ENCODE assay signal across 9 cellular contexts in genomic region chr17:74862108-74862901, GRCh38. TPM values are rescaled to one million over a fixed set of nuclear protein-coding genes. Genes with fewer than 3 reads are reported as not detected.
DNase-seq lines count a peak whose midpoint lies in the region; ATAC-seq and TF ChIP-seq lines count a peak whose summit lies in the region.
"Had no signal": no experiment of that assay in that cellular context is flagged by ENCODE, and none has a peak within 500 bp of the region (broad histone marks: within the 10 kb centered on the region; RNA-seq: fewer than 3 reads in every experiment).

No MANE protein-coding gene starts in this region.

- H3K27ac ChIP-seq in thyroid gland, result peak overlapping the region in 1 of 3 donors; percentile 37

- peaks cover 21 to 40% of the 10 kb centered on the region in 2 donors for H3K4me1 ChIP-seq in thyroid gland

- peaks cover 19% of the 10 kb centered on the region for H3K4me1 Mint-ChIP-seq in osteocyte (ENCODE audit: unreplicated experiment)

- H3K27ac Mint-ChIP-seq in osteocyte (ENCODE audit: unreplicated experiment), result no peak overlapping the region

- TF ChIP-seq POLR2A in thyroid gland (IDR thresholded peaks at IDR 0.05), result peak in 1 of 2 donors; percentile 29

- no peaks in the 10 kb centered on the region for H3K36me3 ChIP-seq in thyroid gland

- intact Hi-C loops in thyroid gland (cut with DNase I), result loop anchor here (2.0 kb wide), 1 partner anchor 118 kb away; no protein-coding TSS in a partner anchor

- H3K9me3 Mint-ChIP-seq in osteocyte (ENCODE audit: unreplicated experiment), result no peaks in the 10 kb centered on the region

- peak; percentile 28 for DNase-seq in SIG-M5 treated with dmso at 0.1 percent for 504 hours (lab: John Stamatoyannopoulos, UW; ENCODE audit: unreplicated experiment)
- no peak for DNase-seq in SIG-M5 (lab: John Stamatoyannopoulos, UW)
- peak; percentile 20 for DNase-seq in NOMO-1 treated with dmso at 0.1 percent for 144 hours (lab: John Stamatoyannopoulos, UW; ENCODE audit: unreplicated experiment)
- peak; percentile 82 to 83 for DNase-seq in activated T-cell treated with anti-CD3 and anti-CD28 coated beads, Interleukin-2, amount 50 U/mL, for 48 hours
- DNase-seq in fibroblast of pulmonary artery (ENCODE audit: low read depth), result peak; percentile 45
- DNase-seq in osteocyte (ENCODE audit: extremely low spot score, unreplicated experiment), result no peak
- peak; percentile 77 to 88 for DNase-seq in thyroid gland

- H3K27me3 ChIP-seq in thyroid gland, result peaks cover 3% of the 10 kb centered on the region

- no peaks in the 10 kb centered on the region for H3K9me3 ChIP-seq in thyroid gland

- peak overlapping the region; percentile 22 for H3K4me3 Mint-ChIP-seq in osteocyte (ENCODE audit: unreplicated experiment)

- peaks cover 4% of the 10 kb centered on the region for H3K36me3 Mint-ChIP-seq in osteocyte (ENCODE audit: unreplicated experiment)

- 49 to 87% methylated on average over 5 to 17 of the region's 25 CpGs for WGBS in thyroid gland, 2 donors

- no peak for ATAC-seq in HG02970 (IDR thresholded peaks at IDR 0.05; ENCODE audit: low FRiP score, unreplicated experiment)

- H3K4me3 ChIP-seq in fibroblast of pulmonary artery (replicated peaks; ENCODE audit: low read depth, low read length) (no peak overlapping the region), thyroid gland (replicated peaks in 1 of 3) (peak overlapping the region in 1 of 3 donors; percentile 57)

- peaks cover 29% of the 10 kb centered on the region for H3K27me3 Mint-ChIP-seq in osteocyte (ENCODE audit: unreplicated experiment)

- TF ChIP-seq CTCF in fibroblast of pulmonary artery (IDR thresholded peaks at IDR 0.05; ENCODE audit: low read length, missing control alignments), result peak; percentile 68
- peak; percentile 85 for TF ChIP-seq CTCF in osteocyte (IDR thresholded peaks at IDR 0.05)
- peak; percentile 62 to 91 (median 86) for TF ChIP-seq CTCF in thyroid gland (IDR thresholded peaks at IDR 0.05)

RNA-seq across cellular contexts. Expression of gene GRIN2C, which starts 2.6 kb away (rescaled TPM):
- total RNA-seq in osteocyte (0.10 and 0.13 TPM in 2 replicates), thyroid gland (100 to 1,000 TPM in 2 of 4 donors, 10 to 100 TPM in 2; 63.4 to 120 (median 94.0) TPM)

RNA-seq across cellular contexts. Expression of gene FDXR, which starts 10.5 kb away (rescaled TPM):
- total RNA-seq in osteocyte (9.1 and 11.2 TPM in 2 replicates), thyroid gland (10 to 100 TPM in 2 of 4 donors, 1 to 10 TPM in 2; 5.9 to 18.6 (median 10.2) TPM)

RNA-seq across cellular contexts. Expression of gene FADS6, which starts 31.1 kb away (rescaled TPM):
- total RNA-seq in osteocyte (not detected in 2 replicates), thyroid gland (not detected)
- total RNA-seq: pulmonary artery endothelial cell had no signal

Comparison
In these comparisons a context has a peak if more than half of its experiments do, and no peak if none do; other contexts are left out.
1. DNase-seq: peak in SIG-M5 treated with dmso at 0.1 percent for 504 hours (single experiment), NOMO-1 treated with dmso at 0.1 percent for 144 hours (single experiment), activated T-cell treated with anti-CD3 and anti-CD28 coated beads, Interleukin-2, amount 50 U/mL, for 48 hours (2 of 2), fibroblast of pulmonary artery (single experiment) and thyroid gland (2 of 2); none in SIG-M5 (single experiment) and osteocyte (single experiment).
2. RNA of gene GRIN2C, which starts 2.6 kb away (total RNA-seq): 63.4 to 120 TPM in thyroid gland; 0.10 to 0.13 TPM in osteocyte; every median in the first group is over 10 times any median in the second.
3. Peak in every context shown above with its lines, with median percentiles within 50 percentile points of each other: CTCF ChIP-seq.